In genomic region chr4:54085284-54085683, GRCh38 we compare ENCODE assay signal across 11 cellular contexts. TPM values are rescaled to one million over a fixed set of nuclear protein-coding genes. Genes with fewer than 3 reads are reported as not detected.
A peak's percentile ranks its signal among the peaks of the same experiment; 100 is the strongest.
DNase-seq lines count a peak whose midpoint lies in the region; ATAC-seq and TF ChIP-seq lines count a peak whose summit lies in the region.
"Had no signal": no experiment of that assay in that cellular context is flagged by ENCODE, and none has a peak within 500 bp of the region (broad histone marks: within the 10 kb centered on the region; RNA-seq: fewer than 3 reads in every experiment).

No MANE protein-coding gene starts in this region.

- TF ChIP-seq CTCF in HFFc6 (IDR thresholded peaks at IDR 0.05), result no peak

- H3K9me3 Mint-ChIP-seq in HFFc6, result no peaks in the 10 kb centered on the region

- H3K4me1 Mint-ChIP-seq in HFFc6 (ENCODE audit: low read depth), result peaks cover 47% of the 10 kb centered on the region

- intact Hi-C loops in sciatic nerve (cut with DNase I), result no loop called here

- H3K36me3 Mint-ChIP-seq in HFFc6 (ENCODE audit: low read depth), result no peaks in the 10 kb centered on the region

- ATAC-seq in sciatic nerve (peak; percentile 68), HG03342 (IDR thresholded peaks at IDR 0.05; ENCODE audit: unreplicated experiment) (no peak), HG02759 (IDR thresholded peaks at IDR 0.05; ENCODE audit: unreplicated experiment) (no peak)
- ATAC-seq: GM12878 had no signal

- H3K27me3 Mint-ChIP-seq in HFFc6 (ENCODE audit: insufficient read depth), result peaks cover 2% of the 10 kb centered on the region; the same call in 1 of the 2 replicates

- H3K27ac Mint-ChIP-seq in HFFc6, result peak overlapping the region; percentile 15; the same call in 1 of the 2 replicates

- DNase-seq in HFFc6 (peak; percentile 81), T1000 (lab: John Stamatoyannopoulos, UW) (peak; percentile 48), foreskin melanocyte (peak; percentile 95), sciatic nerve (ENCODE audit: low spot score) (no peak), T-helper 1 cell (no peak), SK-N-DZ (ENCODE audit: low spot score) (no peak)
- DNase-seq: activated effector memory CD4-positive, alpha-beta T cell treated with anti-CD3 and anti-CD28 coated beads, Interleukin-2, amount 50 U/mL, for 16 hours; MM.1S had no signal

- no peak overlapping the region for H3K4me3 Mint-ChIP-seq in HFFc6

RNA-seq across cellular contexts. Expression of gene GSX2, which starts 14.7 kb away (rescaled TPM):
- total RNA-seq in HFFc6 (2021; fragmentation: NEBNext Ultra II Directional; extraction: Animal tissue kit (Norgen Biotek cat#: 25700)), result not detected
- total RNA-seq in sciatic nerve, result 0.58 TPM
- polyA plus RNA-seq in SK-N-DZ (2014; cell fraction: cytosol; rRNA removed), result 0.12 TPM in 1 of 2 replicates, not detected in the other
- 0.12 TPM in 1 of 2 replicates, not detected in the other for polyA plus RNA-seq in SK-N-DZ (2014; cell fraction: nucleus; rRNA removed)

RNA-seq across cellular contexts. Expression of gene CHIC2, which starts 20.9 kb away (rescaled TPM):
- 10 to 100 TPM; 23.5 to 30.2 (median 27.5) TPM for total RNA-seq in HFFc6 (2021; fragmentation: NEBNext Ultra II Directional; extraction: Animal tissue kit (Norgen Biotek cat#: 25700))
- 34.2 TPM for total RNA-seq in sciatic nerve
- polyA plus RNA-seq in SK-N-DZ (2014; cell fraction: cytosol; rRNA removed), result 19.2 and 28.0 TPM in 2 replicates
- 8.2 and 14.1 TPM in 2 replicates for polyA plus RNA-seq in SK-N-DZ (2014; cell fraction: nucleus; rRNA removed)

Comparison
In these comparisons a context has a peak if more than half of its experiments do, and no peak if none do; other contexts are left out.
1. DNase-seq: peak in HFFc6 (single experiment), T1000 (single experiment) and foreskin melanocyte (single experiment); none in sciatic nerve (single experiment), T-helper 1 cell (0 of 5) and SK-N-DZ (single experiment).